In genomic region chr10:47449102-47449978, GRCh38 we compare ENCODE assay signal across 2 cellular contexts.
TF ChIP-seq lines count a peak whose summit lies in the region.

No MANE protein-coding gene starts in this region.

TF ChIP-seq in HEK293, 187 proteins besides CTCF, POLR2A, EP300 and RAD21:
- TF ChIP-seq GLIS2 (tag by site-specific recombination; IDR thresholded peaks at IDR 0.05) (0 out of 2 replicates have a peak, but pooled peaks have one; percentile 24), ZNF776 (tag by site-specific recombination; IDR thresholded peaks at IDR 0.05; ENCODE audit: borderline replicate concordance) (no peak), ZIC2 (tag by site-specific recombination; IDR thresholded peaks at IDR 0.05) (peak; percentile 40; the same call in 1 of the 2 replicates)

TF ChIP-seq in GM12878, 131 proteins besides CTCF, POLR2A, EP300 and RAD21:
- TF ChIP-seq E2F4 (IDR thresholded peaks at IDR 0.05; ENCODE audit: low read depth, low read length), result no peak
- TF ChIP-seq SPI1 (IDR thresholded peaks at IDR 0.05; ENCODE audit: borderline replicate concordance, insufficient read depth, low read depth, low read length), result peak; percentile 16; the same call in 1 of the 2 replicates
- peak; percentile 32; the same call in 1 of the 2 replicates for TF ChIP-seq RUNX3 (IDR thresholded peaks at IDR 0.05; ENCODE audit: low read length)
